In genomic region chr1:206563367-206563953, GRCh38 we compare ENCODE assay signal across 8 cellular contexts. TPM values are rescaled to one million over a fixed set of nuclear protein-coding genes. Genes with fewer than 3 reads are reported as not detected.
A peak's percentile ranks its signal among the peaks of the same experiment; 100 is the strongest.
DNase-seq lines count a peak whose midpoint lies in the region; ATAC-seq and TF ChIP-seq lines count a peak whose summit lies in the region.

No MANE protein-coding gene starts in this region.

- H3K4me3 ChIP-seq in cardiac muscle cell (no peak overlapping the region), left ventricle myocardium inferior (no peak overlapping the region), RWPE2 (ENCODE audit: severe bottlenecking) (no peak overlapping the region), stomach (no peak overlapping the region)

- WGBS in stomach, 5 donors: 57 to 96% (median 80%) methylated on average over 1 of the region's 1 CpG

- H3K4me1 ChIP-seq in cardiac muscle cell (ENCODE audit: low read depth) (peaks cover 56% of the 10 kb centered on the region), left ventricle myocardium inferior (peaks cover 33% of the 10 kb centered on the region), RWPE2 (ENCODE audit: insufficient read depth, poor library complexity, severe bottlenecking) (no peaks in the 10 kb centered on the region), stomach (peaks cover 31 to 100% (median 43%) of the 10 kb centered on the region in 4 donors)

- ATAC-seq in HG02885 (IDR thresholded peaks at IDR 0.05; ENCODE audit: poor library complexity, unreplicated experiment) (peak; percentile 32), RWPE2 (ENCODE audit: low read depth) (peak; percentile 39; the same call in 2 of the 3 replicates)

- H3K9me3 ChIP-seq in cardiac muscle cell (ENCODE audit: low read depth) (no peaks in the 10 kb centered on the region), left ventricle myocardium inferior (replicated peaks) (no peaks in the 10 kb centered on the region), RWPE2 (ENCODE audit: severe bottlenecking) (no peaks in the 10 kb centered on the region), stomach (no peaks in the 10 kb centered on the region)

- DNase-seq in cardiac muscle cell (ENCODE audit: low read depth in 1 of 2, low spot score in 1 of 2) (no peak), left ventricle myocardium inferior (no peak), RWPE2 (ENCODE audit: low spot score) (no peak), NCI-H82 treated with DMSO at 0.1 percent for 48 hours (lab: John Stamatoyannopoulos, UW; ENCODE audit: unreplicated experiment) (no peak), stomach (no peak), GM20000 (ENCODE audit: low spot score) (no peak), C1 segment of cervical spinal cord (lab: John Stamatoyannopoulos, UW) (no peak)

- H3K27ac ChIP-seq in cardiac muscle cell (peak overlapping the region; percentile 76), left ventricle myocardium inferior (replicated peaks) (no peak overlapping the region), RWPE2 (ENCODE audit: poor library complexity, severe bottlenecking) (no peak overlapping the region), stomach (peak overlapping the region in 2 of 5 donors; percentile 34)

- no peak for TF ChIP-seq POLR2A in stomach (IDR thresholded peaks at IDR 0.05)

- no peak for TF ChIP-seq EP300 in stomach (IDR thresholded peaks at IDR 0.05)

- intact Hi-C loops in left ventricle myocardium inferior (cut with micrococcal nuclease): no loop called here
- intact Hi-C loops in stomach (cut with DNase I; ENCODE audit: low total_unique reads): no loop called here

- TF ChIP-seq CTCF in cardiac muscle cell (IDR thresholded peaks at IDR 0.05; ENCODE audit: low read depth, low read length) (no peak), left ventricle myocardium inferior (IDR thresholded peaks at IDR 0.05; ENCODE audit: borderline replicate concordance) (no peak), RWPE2 (IDR thresholded peaks at IDR 0.05; ENCODE audit: poor library complexity, severe bottlenecking) (no peak), stomach (IDR thresholded peaks at IDR 0.05) (no peak), GM20000 (IDR thresholded peaks at IDR 0.05; ENCODE audit: extremely low read depth, missing control alignments) (no peak)

- H3K27me3 ChIP-seq in cardiac muscle cell (no peaks in the 10 kb centered on the region), left ventricle myocardium inferior (ENCODE audit: low read depth) (no peaks in the 10 kb centered on the region), RWPE2 (ENCODE audit: insufficient read depth, poor library complexity, severe bottlenecking) (no peaks in the 10 kb centered on the region), stomach (no peaks in the 10 kb centered on the region)

- no peaks in the 10 kb centered on the region for H3K36me3 ChIP-seq in cardiac muscle cell
- H3K36me3 ChIP-seq in left ventricle myocardium inferior: no peaks in the 10 kb centered on the region
- H3K36me3 ChIP-seq in RWPE2 (ENCODE audit: low read depth): no peaks in the 10 kb centered on the region
- peaks cover 3 to 23% (median 7%) of the 10 kb centered on the region in 4 donors for H3K36me3 ChIP-seq in stomach

RNA-seq across cellular contexts. Expression of gene EIF2D, which starts 48.8 kb away (rescaled TPM):
- 46.1 and 67.2 TPM in 2 replicates for total RNA-seq in cardiac muscle cell
- 44.7 and 45.7 TPM in 2 replicates for polyA plus RNA-seq in cardiac muscle cell
- total RNA-seq in left ventricle myocardium inferior: 29.2 TPM
- 100 to 1,000 TPM in 1 of 5 donors, 10 to 100 TPM in 4; 16.9 to 130 (median 39.8) TPM for total RNA-seq in stomach
- polyA plus RNA-seq in stomach: 10 to 100 TPM; 48.7 to 55.8 (median 48.9) TPM

RNA-seq across cellular contexts. Expression of gene RASSF5, which starts 56.1 kb away (rescaled TPM):
- total RNA-seq in cardiac muscle cell (45.3 and 50.7 TPM in 2 replicates), left ventricle myocardium inferior (7.8 TPM), stomach (10 to 100 TPM in 1 of 5 donors, 1 to 10 TPM in 4; 2.2 to 44.5 (median 5.8) TPM)
- polyA plus RNA-seq in cardiac muscle cell (40.9 and 42.0 TPM in 2 replicates), stomach (10 to 100 TPM in 1 of 3 donors, 1 to 10 TPM in 2; 8.1 to 13.6 (median 9.2) TPM)
